ENCODE assay signal across 9 cellular contexts in genomic region chrX:85111347-85111746, GRCh38.
A peak's percentile ranks its signal among the peaks of the same experiment; 100 is the strongest.
DNase-seq lines count a peak whose midpoint lies in the region; ATAC-seq and TF ChIP-seq lines count a peak whose summit lies in the region.
"Had no signal": no experiment of that assay in that cellular context is flagged by ENCODE, and none has a peak within 500 bp of the region (broad histone marks: within the 10 kb centered on the region; RNA-seq: fewer than 3 reads in every experiment).

No MANE protein-coding gene starts in this region.

- TF ChIP-seq CTCF in AG10803 (conservative IDR thresholded peaks at IDR 0.05; ENCODE audit: low read length) = peak; percentile 67
- 0 out of 2 replicates have a peak, but pooled peaks have one; percentile 21 for TF ChIP-seq CTCF in WERI-Rb-1 (IDR thresholded peaks at IDR 0.05; ENCODE audit: low read depth, low read length)
- peak; percentile 69 for TF ChIP-seq CTCF in kidney epithelial cell (IDR thresholded peaks at IDR 0.05; ENCODE audit: insufficient read depth, low read length, poor library complexity, severe bottlenecking)

- peaks cover 0 to 11% of the 10 kb centered on the region in 2 donors for H3K4me1 Mint-ChIP-seq in stimulated activated naive B cell treated with anti-CD40 and anti-IgM and Interleukin-4, amounts not matched to agents 10 μg/mL and 1 μg/mL and 100 μg/mL, for 72 hours

- H3K4me3 Mint-ChIP-seq in stimulated activated naive B cell treated with anti-CD40 and anti-IgM and Interleukin-4, amounts not matched to agents 10 μg/mL and 1 μg/mL and 100 μg/mL, for 72 hours = no peak overlapping the region

- H3K36me3 ChIP-seq in WERI-Rb-1 (no peaks in the 10 kb centered on the region), kidney epithelial cell (ENCODE audit: control insufficient read depth, insufficient read depth, low read length) (no peaks in the 10 kb centered on the region)

- H3K27me3 ChIP-seq in WERI-Rb-1 (ENCODE audit: insufficient read depth, low read depth, severe bottlenecking) (no peaks in the 10 kb centered on the region), kidney epithelial cell (ENCODE audit: control insufficient read depth, insufficient read depth, low read length) (no peaks in the 10 kb centered on the region)

- ATAC-seq in GM18909 (IDR thresholded peaks at IDR 0.05; ENCODE audit: poor library complexity, unreplicated experiment) = peak; percentile 39
- no peak for ATAC-seq in stimulated activated naive B cell treated with anti-CD40 and anti-IgM and Interleukin-4, amounts not matched to agents 10 μg/mL and 1 μg/mL and 100 μg/mL, for 72 hours (replicated peaks)

- no peak overlapping the region for H3K27ac ChIP-seq in WERI-Rb-1

- no peak overlapping the region for H3K27ac Mint-ChIP-seq in stimulated activated naive B cell treated with anti-CD40 and anti-IgM and Interleukin-4, amounts not matched to agents 10 μg/mL and 1 μg/mL and 100 μg/mL, for 72 hours

- no peaks in the 10 kb centered on the region for H3K36me3 Mint-ChIP-seq in stimulated activated naive B cell treated with anti-CD40 and anti-IgM and Interleukin-4, amounts not matched to agents 10 μg/mL and 1 μg/mL and 100 μg/mL, for 72 hours

- no peaks in the 10 kb centered on the region for H3K9me3 Mint-ChIP-seq in stimulated activated naive B cell treated with anti-CD40 and anti-IgM and Interleukin-4, amounts not matched to agents 10 μg/mL and 1 μg/mL and 100 μg/mL, for 72 hours

- peak; percentile 3 for DNase-seq in AG10803 (ENCODE audit: low read depth)
- no peak for DNase-seq in WERI-Rb-1
- DNase-seq in kidney epithelial cell (ENCODE audit: low read depth) = no peak
- no peak for DNase-seq in stimulated activated CD4-positive, alpha-beta T cell treated with anti-CD3 and anti-CD28 coated beads, Interleukin-1b, Interleukin-23, amount 100 ng/mL, for 48 hours
- DNase-seq in stimulated activated naive B cell treated with anti-CD40 and anti-IgM and Interleukin-4, amounts not matched to agents 10 μg/mL and 1 μg/mL and 100 μg/mL, for 72 hours = no peak
- no peak for DNase-seq in mucosa of gallbladder (ENCODE audit: low spot score)
- DNase-seq in islet precursor cell = no peak
- DNase-seq: activated CD8-positive, alpha-beta memory T cell treated with anti-CD3 and anti-CD28 coated beads, Interleukin-2, amount 50 U/mL, for 48 hours had no signal

- peaks cover 0 to 4% of the 10 kb centered on the region in 2 donors for H3K27me3 Mint-ChIP-seq in stimulated activated naive B cell treated with anti-CD40 and anti-IgM and Interleukin-4, amounts not matched to agents 10 μg/mL and 1 μg/mL and 100 μg/mL, for 72 hours

- H3K4me3 ChIP-seq in AG10803 (ENCODE audit: low read length) (no peak overlapping the region), WERI-Rb-1 (ENCODE audit: low read depth, low read length) (no peak overlapping the region), kidney epithelial cell (ENCODE audit: low read depth, low read length) (no peak overlapping the region)

- no peaks in the 10 kb centered on the region for H3K9me3 ChIP-seq in WERI-Rb-1 (ENCODE audit: severe bottlenecking)
